17 cellular contexts compared by ENCODE assay signal in the genomic region with DNA sequence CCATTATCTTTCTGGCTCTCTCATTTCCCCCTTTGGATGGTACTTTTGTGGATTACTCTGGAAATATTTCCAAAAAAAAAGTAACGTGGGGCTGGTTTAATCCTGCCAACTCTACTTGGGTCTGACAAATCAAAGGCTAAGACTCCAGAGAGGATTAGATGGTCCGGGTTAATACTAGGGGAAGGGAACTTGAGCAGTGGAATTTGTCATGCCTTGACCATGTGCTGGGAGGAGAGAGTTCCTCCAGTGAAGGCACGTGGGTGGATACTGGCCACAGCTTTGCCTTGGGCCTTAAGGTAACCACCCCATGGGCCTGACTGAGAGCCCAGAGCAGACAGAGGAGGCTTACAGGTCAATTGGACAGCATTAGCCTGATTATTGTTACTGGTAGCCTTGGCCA.
DNase-seq lines count a peak whose midpoint lies in the region; ATAC-seq, FAIRE-seq and TF ChIP-seq lines count a peak whose summit lies in the region.
"Had no signal": no experiment of that assay in that cellular context is flagged by ENCODE, and none has a peak within 500 bp of the region (broad histone marks: within the 10 kb centered on the region; RNA-seq: fewer than 3 reads in every experiment).

No MANE protein-coding gene starts in this region.

- no peak overlapping the region for H3K4me3 ChIP-seq in WERI-Rb-1 (ENCODE audit: low read depth, low read length)
- no peak overlapping the region for H3K4me3 ChIP-seq in H1 (ENCODE audit: extremely low read depth in 1 of 4, insufficient read depth in 2 of 4, low read depth in 3 of 4, low read length in 4 of 4)
- no peak overlapping the region for H3K4me3 ChIP-seq in neuronal stem cell (ENCODE audit: low read length in 2 of 2)
- H3K4me3 ChIP-seq: GM23248 had no signal

- WGBS in H1 (ENCODE audit: extremely low coverage in 1 of 2, insufficient coverage in 1 of 2, insufficient read length in 1 of 2, insufficient replicate concordance in 2 of 2, low coverage in 1 of 2, low lambda C conversion rate in 2 of 2, missing lambda C conversion rate in 1 of 2), 2 experiments: 88% methylated on average over 3 of the region's 3 CpGs; no CpG with 5 or more reads in 1 of the 2 experiments
- no CpG with 5 or more reads among the region's 3 CpGs for WGBS in neuronal stem cell (ENCODE audit: extremely low coverage in 2 of 2, insufficient read length in 2 of 2, insufficient replicate concordance in 1 of 2), 2 donors

- peaks cover 0 to 1% of the 10 kb centered on the region in 2 experiments for H4K20me1 ChIP-seq in H1 (replicated peaks in 1 of 2; ENCODE audit: control insufficient read depth in 1 of 2, insufficient read depth in 2 of 2, low read length in 2 of 2)

- H3K4me1 ChIP-seq in H1 (replicated peaks in 1 of 4; ENCODE audit: control insufficient read depth in 3 of 4, insufficient read depth in 4 of 4, low read length in 3 of 4) (peaks cover 2 to 27% (median 20%) of the 10 kb centered on the region in 4 experiments; a peak in 6 of 7 replicates), neuronal stem cell (ENCODE audit: control insufficient read depth in 2 of 2, insufficient read depth in 1 of 2, low read depth in 1 of 2, low read length in 2 of 2) (peaks cover 12 to 27% of the 10 kb centered on the region in 2 donors)

- no peak overlapping the region for H2BK120ac ChIP-seq in H1 (replicated peaks; ENCODE audit: low read depth, low read length)
- H2BK120ac ChIP-seq in neuronal stem cell (ENCODE audit: low read depth, low read length): no peak overlapping the region

- TF ChIP-seq POLR2A in H1 (IDR thresholded peaks at IDR 0.05; ENCODE audit: control extremely low read depth in 1 of 2, low read depth in 2 of 2, low read length in 2 of 2): no peak

- H2BK15ac ChIP-seq in H1 (ENCODE audit: low read length): no peak overlapping the region
- H2BK15ac ChIP-seq in neuronal stem cell (ENCODE audit: low read length): no peak overlapping the region

- no peak for FAIRE-seq in H1 (lab: Jason Lieb, UNC)
- FAIRE-seq: G401.6, GM12892 had no signal

- peak overlapping the region; percentile 18; the same call in 1 of the 2 replicates for H2BK12ac ChIP-seq in H1 (ENCODE audit: low read depth, low read length)
- H2BK12ac ChIP-seq in neuronal stem cell (ENCODE audit: low read length): no peak overlapping the region

- H3K9me3 ChIP-seq in WERI-Rb-1 (ENCODE audit: severe bottlenecking): peaks cover 4% of the 10 kb centered on the region
- peaks cover 0 to 6% of the 10 kb centered on the region in 2 experiments; a peak in 2 of 4 replicates for H3K9me3 ChIP-seq in H1 (ENCODE audit: insufficient read depth in 2 of 2, low read depth in 1 of 2, low read length in 1 of 2)
- peaks cover 5 to 13% of the 10 kb centered on the region in 2 donors for H3K9me3 ChIP-seq in neuronal stem cell (replicated peaks in 1 of 2; ENCODE audit: control insufficient read depth in 2 of 2, insufficient read depth in 1 of 2, low read depth in 1 of 2, low read length in 2 of 2)
- H3K9me3 ChIP-seq: Caco-2 had no signal

- no peak overlapping the region for H3K4ac ChIP-seq in H1 (replicated peaks; ENCODE audit: insufficient read length, low read depth, low read length)
- no peak overlapping the region for H3K4ac ChIP-seq in neuronal stem cell (ENCODE audit: low read length)

- DNase-seq in WERI-Rb-1 (peak; percentile 44), H1 (ENCODE audit: low read depth in 1 of 2, low spot score in 2 of 2) (no peak), neuronal stem cell (ENCODE audit: low spot score) (no peak), NCI-H345 (lab: John Stamatoyannopoulos, UW) (no peak), sciatic nerve (ENCODE audit: low spot score) (no peak)
- no peak for DNase-seq in activated naive CD4-positive, alpha-beta T cell treated with anti-CD3 and anti-CD28 coated beads, Interleukin-2, amount 50 U/mL, for 72 hours (ENCODE audit: low spot score in 2 of 2)
- DNase-seq: Caco-2; CD4-positive, CD25-positive, alpha-beta regulatory T cell; CD8-positive, alpha-beta T cell; DMS153; DND-41; GM23248; H9 had no signal

- H3K9me3 Mint-ChIP-seq in activated naive CD4-positive, alpha-beta T cell treated with anti-CD3 and anti-CD28 coated beads, Interleukin-2, amount 50 U/mL, for 72 hours: peaks cover 3 to 4% of the 10 kb centered on the region in 2 donors

- H3K79me1 ChIP-seq in H1 (ENCODE audit: low read depth, low read length): peaks cover 5% of the 10 kb centered on the region; the same call in 1 of the 2 replicates
- H3K79me1 ChIP-seq in neuronal stem cell (ENCODE audit: low read depth, low read length): no peaks in the 10 kb centered on the region

- H3K79me2 ChIP-seq in H1 (ENCODE audit: control insufficient read depth in 1 of 2, insufficient read depth in 2 of 2, low read length in 2 of 2): peaks cover 0 to 54% of the 10 kb centered on the region in 2 experiments; a peak in 3 of 4 replicates

- intact Hi-C loops in sciatic nerve (cut with DNase I): no loop called here

- H3K9ac ChIP-seq in H1 (replicated peaks in 1 of 4; ENCODE audit: extremely low read depth in 1 of 4, low read depth in 3 of 4, low read length in 3 of 4) (no peak overlapping the region), neuronal stem cell (ENCODE audit: low read depth, low read length, poor library complexity) (no peak overlapping the region)
- H3K9ac ChIP-seq: GM23248 had no signal

- no peak overlapping the region for H3K4me2 ChIP-seq in H1 (ENCODE audit: insufficient read depth in 1 of 2, low read depth in 2 of 2, low read length in 2 of 2)
- no peak overlapping the region for H3K4me2 ChIP-seq in neuronal stem cell (ENCODE audit: insufficient read depth, low read length, poor library complexity, severe bottlenecking)

- no peak overlapping the region for H3K56ac ChIP-seq in H1 (replicated peaks; ENCODE audit: insufficient read length, low read depth, low read length)

- no peak overlapping the region for H2AFZ ChIP-seq in H1 (ENCODE audit: low read length)
- H2AFZ ChIP-seq in neuronal stem cell (ENCODE audit: low read length): no peak overlapping the region
- H2AFZ ChIP-seq: GM23248 had no signal

- H4K91ac ChIP-seq in H1 (replicated peaks; ENCODE audit: insufficient read length, low read length): no peak overlapping the region
- no peak overlapping the region for H4K91ac ChIP-seq in neuronal stem cell (ENCODE audit: low read depth, low read length, poor library complexity)

- H4K5ac ChIP-seq in H1 (ENCODE audit: insufficient read length, low read depth, low read length): no peak overlapping the region

- TF ChIP-seq RAD21 in H1 (IDR thresholded peaks at IDR 0.05 in 1 of 2, conservative IDR thresholded peaks at IDR 0.05 in 1 of 2; ENCODE audit: low read depth in 2 of 2, low read length in 2 of 2): no peak

- ATAC-seq in HG03520 (IDR thresholded peaks at IDR 0.05; ENCODE audit: unreplicated experiment) (no peak), sciatic nerve (no peak)
- ATAC-seq in activated naive CD4-positive, alpha-beta T cell treated with anti-CD3 and anti-CD28 coated beads, Interleukin-2, amount 50 U/mL, for 72 hours: no peak
- ATAC-seq: CD8-positive, alpha-beta T cell; HCT116 had no signal

- CTCF ChIA-PET in H1 (lab: Charles Lee; ENCODE audit: partially characterized antibody): interaction anchor here (1.2 to 2.3 kb wide), 3 partner anchors 11 to 106 kb away, joined by 4 to 6 read pairs (median 4); no protein-coding TSS in a partner anchor

- H3K27me3 ChIP-seq in WERI-Rb-1 (ENCODE audit: insufficient read depth, low read depth, severe bottlenecking) (no peaks in the 10 kb centered on the region), H1 (replicated peaks in 1 of 4; ENCODE audit: control insufficient read depth in 3 of 4, extremely low read depth in 1 of 4, insufficient read depth in 3 of 4, low read length in 3 of 4) (no peaks in the 10 kb centered on the region), neuronal stem cell (ENCODE audit: control insufficient read depth in 3 of 3, insufficient read depth in 3 of 3, low read depth in 1 of 3, low read length in 3 of 3) (no peaks in the 10 kb centered on the region)

- POLR2A ChIA-PET in H1 (lab: Charles Lee; ENCODE audit: partially characterized antibody): interaction anchor here (1.1 kb wide), 1 partner anchor 12 kb away, joined by 4 read pairs; no protein-coding TSS in a partner anchor

- H3K23ac ChIP-seq in H1 (ENCODE audit: insufficient read length) (no peak overlapping the region), neuronal stem cell (ENCODE audit: low read depth, low read length, poor library complexity) (no peak overlapping the region)

- H3K27ac ChIP-seq in WERI-Rb-1: peak overlapping the region; percentile 32
- peak overlapping the region; percentile 47; the same call in 1 of the 2 replicates for H3K27ac ChIP-seq in H1 (ENCODE audit: low read depth, low read length)
- no peak overlapping the region for H3K27ac ChIP-seq in neuronal stem cell (replicated peaks; ENCODE audit: low read length)
- H3K27ac ChIP-seq: GM23248 had no signal

- H3K27ac Mint-ChIP-seq in activated naive CD4-positive, alpha-beta T cell treated with anti-CD3 and anti-CD28 coated beads, Interleukin-2, amount 50 U/mL, for 72 hours: no peak overlapping the region
- H3K27ac Mint-ChIP-seq: CD8-positive, alpha-beta T cell had no signal

- no peaks in the 10 kb centered on the region for H3K36me3 Mint-ChIP-seq in activated naive CD4-positive, alpha-beta T cell treated with anti-CD3 and anti-CD28 coated beads, Interleukin-2, amount 50 U/mL, for 72 hours
- H3K36me3 Mint-ChIP-seq: CD4-positive, CD25-positive, alpha-beta regulatory T cell; CD8-positive, alpha-beta T cell had no signal

- H4K8ac ChIP-seq in H1 (ENCODE audit: extremely low read depth, insufficient read depth, low read length) (no peak overlapping the region), neuronal stem cell (ENCODE audit: low read depth, low read length) (no peak overlapping the region)

- H3K18ac ChIP-seq in H1 (ENCODE audit: extremely low read depth, low read length) (no peak overlapping the region), neuronal stem cell (ENCODE audit: low read length) (peak overlapping the region; percentile 15)

- TF ChIP-seq CTCF in WERI-Rb-1 (IDR thresholded peaks at IDR 0.05; ENCODE audit: low read depth, low read length) (no peak), H1 (IDR thresholded peaks at IDR 0.05; ENCODE audit: control extremely low read depth in 1 of 3, insufficient read depth in 1 of 3, low read depth in 1 of 3, low read length in 3 of 3) (no peak)

- no peak overlapping the region for H2BK5ac ChIP-seq in H1 (ENCODE audit: low read depth, low read length)
- no peak overlapping the region for H2BK5ac ChIP-seq in neuronal stem cell (ENCODE audit: low read length)

- no peak for TF ChIP-seq EP300 in H1 (IDR thresholded peaks at IDR 0.05; ENCODE audit: borderline replicate concordance in 1 of 2, low read depth in 2 of 2, low read length in 2 of 2)

- no peaks in the 10 kb centered on the region for H3K23me2 ChIP-seq in H1 (ENCODE audit: low read depth, low read length)

- H3K14ac ChIP-seq in H1 (ENCODE audit: insufficient read length) (no peak overlapping the region), neuronal stem cell (ENCODE audit: low read length) (no peak overlapping the region)

- H2AK5ac ChIP-seq in H1 (ENCODE audit: low read depth, low read length) (no peak overlapping the region), neuronal stem cell (ENCODE audit: low read depth, low read length) (no peak overlapping the region)

- no peak overlapping the region for H2BK20ac ChIP-seq in H1 (ENCODE audit: low read length)

- H3K36me3 ChIP-seq in WERI-Rb-1 (no peaks in the 10 kb centered on the region), H1 (ENCODE audit: control insufficient read depth in 2 of 4, insufficient read depth in 4 of 4, low read length in 3 of 4) (peaks cover 14 to 50% (median 34%) of the 10 kb centered on the region in 4 experiments), neuronal stem cell (replicated peaks in 1 of 2; ENCODE audit: control insufficient read depth in 2 of 2, insufficient read depth in 2 of 2, low read length in 2 of 2) (peaks cover 3 to 27% of the 10 kb centered on the region in 2 donors)
